18 cellular contexts compared by ENCODE assay signal in genomic region chr17:61106354-61106753, GRCh38.
DNase-seq lines count a peak whose midpoint lies in the region; ATAC-seq, FAIRE-seq and TF ChIP-seq lines count a peak whose summit lies in the region.
"Had no signal": no experiment of that assay in that cellular context is flagged by ENCODE, and none has a peak within 500 bp of the region (broad histone marks: within the 10 kb centered on the region; RNA-seq: fewer than 3 reads in every experiment).

No MANE protein-coding gene starts in this region.

- no peak for TF ChIP-seq EP300 in A549 (IDR thresholded peaks at IDR 0.05)

- FAIRE-seq in A549 (lab: Jason Lieb, UNC) (peak; percentile 36), H54 (lab: Jason Lieb, UNC) (peak; percentile 43)
- FAIRE-seq: A204.1, D721Med, GM19239, H1 had no signal

- H3K27ac Mint-ChIP-seq in activated naive CD4-positive, alpha-beta T cell treated with anti-CD3 and anti-CD28 coated beads, Interleukin-2, amount 50 U/mL, for 72 hours: no peak overlapping the region
- H3K27ac Mint-ChIP-seq: CD8-positive, alpha-beta T cell had no signal

- H3K36me3 ChIP-seq in PC-3 (ENCODE audit: low read depth, low read length): no peaks in the 10 kb centered on the region
- H3K36me3 ChIP-seq in liver (ENCODE audit: control insufficient read depth in 4 of 4, insufficient read depth in 3 of 4, low read depth in 1 of 4, low read length in 3 of 4): no peaks in the 10 kb centered on the region
- no peaks in the 10 kb centered on the region for H3K36me3 ChIP-seq in testis (ENCODE audit: low read depth, missing control alignments)
- H3K36me3 ChIP-seq: BE2C had no signal

- H3K27ac ChIP-seq in A549 (no peak overlapping the region), PC-3 (ENCODE audit: low read length) (no peak overlapping the region), liver (ENCODE audit: low read depth in 1 of 2, low read length in 2 of 2) (no peak overlapping the region), testis (no peak overlapping the region)
- H3K27ac ChIP-seq: C4-2B had no signal

- no peaks in the 10 kb centered on the region for H4K20me1 ChIP-seq in PC-3 (ENCODE audit: low read length)

- TF ChIP-seq CTCF in A549 (IDR thresholded peaks at IDR 0.05) (no peak), PC-3 (conservative IDR thresholded peaks at IDR 0.05; ENCODE audit: low read depth, low read length) (no peak), liver (IDR thresholded peaks at IDR 0.05; ENCODE audit: low read depth, low read length, missing input control) (no peak), testis (IDR thresholded peaks at IDR 0.05) (no peak)

- TF ChIP-seq RAD21 in A549 (conservative IDR thresholded peaks at IDR 0.05 in 1 of 2, IDR thresholded peaks at IDR 0.05 in 1 of 2) (no peak), liver (IDR thresholded peaks at IDR 0.05) (no peak)

- H3K9me3 Mint-ChIP-seq in activated naive CD4-positive, alpha-beta T cell treated with anti-CD3 and anti-CD28 coated beads, Interleukin-2, amount 50 U/mL, for 72 hours: peaks cover 0 to 4% of the 10 kb centered on the region in 2 donors
- H3K9me3 Mint-ChIP-seq: CD8-positive, alpha-beta T cell had no signal

- H3K4me2 ChIP-seq in A549 (no peak overlapping the region), PC-3 (ENCODE audit: low read length) (no peak overlapping the region)

- no peak for ATAC-seq in A549
- peak; percentile 64 for ATAC-seq in PC-3
- no peak for ATAC-seq in activated naive CD4-positive, alpha-beta T cell treated with anti-CD3 and anti-CD28 coated beads, Interleukin-2, amount 50 U/mL, for 72 hours
- ATAC-seq: CD8-positive, alpha-beta T cell; HCT116 had no signal

- no peaks in the 10 kb centered on the region for H3K9me3 ChIP-seq in A549
- no peaks in the 10 kb centered on the region for H3K9me3 ChIP-seq in PC-3 (ENCODE audit: low read length)
- H3K9me3 ChIP-seq in liver (ENCODE audit: control insufficient read depth in 4 of 4, low read length in 3 of 4): no peaks in the 10 kb centered on the region
- H3K9me3 ChIP-seq in testis: no peaks in the 10 kb centered on the region
- H3K9me3 ChIP-seq: BE2C had no signal

- no peaks in the 10 kb centered on the region for H3K9me2 ChIP-seq in PC-3 (replicated peaks; ENCODE audit: low read length)

- CTCF ChIA-PET in A549 (lab: Yijun Ruan, JAX) (no interaction called here), PC-3 (lab: Charles Lee) (interaction anchor here (0.5 kb wide), 1 partner anchor 250 kb away, joined by 5 read pairs; no protein-coding TSS in a partner anchor)

- no peaks in the 10 kb centered on the region for H3K79me2 ChIP-seq in PC-3 (ENCODE audit: low read length)

- POLR2A ChIA-PET in A549 (lab: Yijun Ruan, JAX) (no interaction called here), PC-3 (lab: Charles Lee; ENCODE audit: unreplicated experiment) (no interaction called here)

- BruUV-seq in PC-3 (replicated peaks; lab: Mats Ljungman, UMichigan): no TSS peak

- no peak for TF ChIP-seq POLR2A in A549 (IDR thresholded peaks at IDR 0.05; ENCODE audit: low read length)
- TF ChIP-seq POLR2A in H54 (IDR thresholded peaks at IDR 0.05; ENCODE audit: low read depth, low read length): no peak
- no peak for TF ChIP-seq POLR2A in testis (IDR thresholded peaks at IDR 0.05)

- DNase-seq in A549 (ENCODE audit: low read depth in 1 of 2, low spot score in 1 of 2) (no peak), H54 (ENCODE audit: insufficient read length, low spot score) (no peak), PC-3 (no peak), H4 (ENCODE audit: low spot score) (no peak), testis (no peak)
- DNase-seq in activated naive CD4-positive, alpha-beta T cell treated with anti-CD3 and anti-CD28 coated beads, Interleukin-2, amount 50 U/mL, for 72 hours (ENCODE audit: low spot score in 2 of 2): no peak
- DNase-seq: BE2C; CD8-positive, alpha-beta T cell; COR-L47; DMS153; GF-D8 had no signal

- 86% methylated on average over 4 of the region's 4 CpGs for WGBS in A549 (ENCODE audit: missing lambda C conversion rate)
- 83% methylated on average over 4 of the region's 4 CpGs for WGBS in liver
- WGBS in testis, 2 donors: 86 to 90% methylated on average over 4 of the region's 4 CpGs

- H3K4me3 ChIP-seq in A549: no peak overlapping the region
- no peak overlapping the region for H3K4me3 ChIP-seq in PC-3 (ENCODE audit: low read length)
- H3K4me3 ChIP-seq in liver (ENCODE audit: low read depth in 1 of 3, low read length in 3 of 3): no peak overlapping the region
- no peak overlapping the region for H3K4me3 ChIP-seq in testis

- intact Hi-C loops in PC-3 (cut with micrococcal nuclease) (no loop called here), testis (cut with DNase I; ENCODE audit: low total_unique reads) (no loop called here)

- H3K9ac ChIP-seq in PC-3 (ENCODE audit: low read length) (no peak overlapping the region), liver (ENCODE audit: low read depth in 1 of 2, low read length in 2 of 2) (no peak overlapping the region)

- H3K27me3 ChIP-seq in PC-3 (ENCODE audit: low read length) (no peaks in the 10 kb centered on the region), liver (ENCODE audit: control insufficient read depth in 4 of 4, insufficient read depth in 4 of 4, low read length in 3 of 4) (no peaks in the 10 kb centered on the region), testis (no peaks in the 10 kb centered on the region)
- H3K27me3 ChIP-seq: BE2C had no signal

- H3K4me1 ChIP-seq in A549 (0 out of 3 replicates have a peak, but pooled peaks cover 3% of the 10 kb centered on the region), PC-3 (ENCODE audit: insufficient read depth, low read length) (no peaks in the 10 kb centered on the region), liver (ENCODE audit: control insufficient read depth in 4 of 4, insufficient read depth in 4 of 4, low read length in 3 of 4) (no peaks in the 10 kb centered on the region), testis (peaks cover 5% of the 10 kb centered on the region)
- H3K4me1 ChIP-seq: BE2C had no signal

- no peak overlapping the region for H2AFZ ChIP-seq in PC-3 (ENCODE audit: low read length)

- peaks cover 0 to 6% of the 10 kb centered on the region in 2 donors for H3K36me3 Mint-ChIP-seq in activated naive CD4-positive, alpha-beta T cell treated with anti-CD3 and anti-CD28 coated beads, Interleukin-2, amount 50 U/mL, for 72 hours

- H3F3A ChIP-seq in PC-3 (ENCODE audit: low read length, unreplicated experiment): no peaks in the 10 kb centered on the region

TF ChIP-seq in A549, 52 proteins besides CTCF, POLR2A, EP300 and RAD21:
- TF ChIP-seq HOXA7 (CRISPR knock-in tag; IDR thresholded peaks at IDR 0.05) (no peak), RCOR1 (IDR thresholded peaks at IDR 0.05; ENCODE audit: low read depth, low read length) (no peak)

TF ChIP-seq in liver, 16 proteins besides CTCF, POLR2A, EP300 and RAD21:
- TF ChIP-seq ZBTB33 (IDR thresholded peaks at IDR 0.05): no peak
- TF ChIP-seq REST (IDR thresholded peaks at IDR 0.05): peak; percentile 11
- TF ChIP-seq NR2F2 (IDR thresholded peaks at IDR 0.05): no peak
TF ChIP-seq in liver: peak in this region for 1.
